In genomic region chr7:151038951-151039849, GRCh38 we compare ENCODE assay signal across 6 cellular contexts. TPM values are rescaled to one million over a fixed set of nuclear protein-coding genes. Genes with fewer than 3 reads are reported as not detected.
A peak's percentile ranks its signal among the peaks of the same experiment; 100 is the strongest.
DNase-seq lines count a peak whose midpoint lies in the region; ATAC-seq and TF ChIP-seq lines count a peak whose summit lies in the region.

No MANE protein-coding gene starts in this region.

- H3K27ac ChIP-seq in heart left ventricle, result peak overlapping the region in 11 of 12 donors; percentile 5 to 70 (median 41)

- intact Hi-C loops in heart left ventricle (cut with DNase I), result no loop called here

- H3K36me3 ChIP-seq in heart left ventricle, result peaks cover 0 to 54% (median 42%) of the 10 kb centered on the region in 9 donors

- WGBS in heart left ventricle, 4 donors, result 37 to 47% (median 44%) methylated on average over 10 to 12 of the region's 12 CpGs

- peak in 1 of 2 donors; percentile 33 for TF ChIP-seq POLR2A in heart left ventricle (IDR thresholded peaks at IDR 0.05)

- ATAC-seq in heart left ventricle, result peak; percentile 65 to 85 (median 74)

- no peaks in the 10 kb centered on the region for H3K9me3 ChIP-seq in heart left ventricle

- peak; percentile 24 to 33 for DNase-seq in SHP77 (lab: John Stamatoyannopoulos, UW)
- DNase-seq in SHP77 treated with DMSO at 0.1 percent for 48 hours (lab: John Stamatoyannopoulos, UW), result no peak
- peak; percentile 68 to 77 for DNase-seq in activated CD4-positive, alpha-beta T cell treated with anti-CD3 and anti-CD28 coated beads, Interleukin-2, amount 50 U/mL, for 4 hours
- DNase-seq in heart left ventricle, result peak; percentile 59 to 90 (median 69)
- DNase-seq in stimulated activated CD8-positive, alpha-beta memory T cell treated with anti-CD3 and anti-CD28 coated beads, Interleukin-15, amount 100 ng/mL, for 48 hours (ENCODE audit: low read depth in 2 of 2), result peak; percentile 81 to 82
- no peak for DNase-seq in ecto neural progenitor cell (ENCODE audit: low spot score)

- peaks cover 7 to 35% (median 21%) of the 10 kb centered on the region in 12 donors for H3K4me1 ChIP-seq in heart left ventricle

- H3K27me3 ChIP-seq in heart left ventricle, result no peaks in the 10 kb centered on the region

- no peak for TF ChIP-seq CTCF in heart left ventricle (IDR thresholded peaks at IDR 0.05)

- no peak overlapping the region for H3K4me3 ChIP-seq in heart left ventricle

RNA-seq across cellular contexts. Expression of gene ASIC3, which starts 9.1 kb away (rescaled TPM):
- 1 to 10 TPM; 2.7 to 8.2 (median 4.8) TPM for total RNA-seq in heart left ventricle
- polyA plus RNA-seq in heart left ventricle, result 10 to 100 TPM in 1 of 2 donors, 1 to 10 TPM in 1; 2.8 to 12.9 TPM

RNA-seq across cellular contexts. Expression of gene ABCB8, which starts 10.9 kb away (rescaled TPM):
- 10 to 100 TPM; 13.6 to 34.5 (median 26.0) TPM for total RNA-seq in heart left ventricle
- 10 to 100 TPM; 20.9 to 29.0 TPM for polyA plus RNA-seq in heart left ventricle

RNA-seq across cellular contexts. Expression of gene ATG9B, which starts 14.9 kb away (rescaled TPM):
- total RNA-seq in heart left ventricle, result 1 to 10 TPM in 1 of 9 donors, under 1 TPM in 1, not detected in 7; 0.07 to 1.0 TPM
- under 1 TPM; 0.26 to 0.38 TPM for polyA plus RNA-seq in heart left ventricle

RNA-seq across cellular contexts. Expression of gene CDK5, which starts 18.5 kb away (rescaled TPM):
- total RNA-seq in heart left ventricle, result 10 to 100 TPM in 1 of 9 donors, 1 to 10 TPM in 8; 5.6 to 13.7 (median 8.5) TPM
- 1 to 10 TPM; 6.2 to 7.6 TPM for polyA plus RNA-seq in heart left ventricle

RNA-seq across cellular contexts. Expression of gene SLC4A2, which starts 20.2 kb away (rescaled TPM):
- 10 to 100 TPM; 44.1 to 84.3 (median 54.8) TPM for total RNA-seq in heart left ventricle
- 100 to 1,000 TPM in 1 of 2 donors, 10 to 100 TPM in 1; 68.3 to 113 TPM for polyA plus RNA-seq in heart left ventricle

Comparison
In these comparisons a context has a peak if more than half of its experiments do, and no peak if none do; other contexts are left out.
1. DNase-seq: peak in SHP77 (2 of 2), activated CD4-positive, alpha-beta T cell treated with anti-CD3 and anti-CD28 coated beads, Interleukin-2, amount 50 U/mL, for 4 hours (2 of 2), heart left ventricle (5 of 5) and stimulated activated CD8-positive, alpha-beta memory T cell treated with anti-CD3 and anti-CD28 coated beads, Interleukin-15, amount 100 ng/mL, for 48 hours (2 of 2); none in SHP77 treated with DMSO at 0.1 percent for 48 hours (single experiment) and ecto neural progenitor cell (single experiment).